Comparison of ENCODE assay signal across 9 cellular contexts in the genomic region with DNA sequence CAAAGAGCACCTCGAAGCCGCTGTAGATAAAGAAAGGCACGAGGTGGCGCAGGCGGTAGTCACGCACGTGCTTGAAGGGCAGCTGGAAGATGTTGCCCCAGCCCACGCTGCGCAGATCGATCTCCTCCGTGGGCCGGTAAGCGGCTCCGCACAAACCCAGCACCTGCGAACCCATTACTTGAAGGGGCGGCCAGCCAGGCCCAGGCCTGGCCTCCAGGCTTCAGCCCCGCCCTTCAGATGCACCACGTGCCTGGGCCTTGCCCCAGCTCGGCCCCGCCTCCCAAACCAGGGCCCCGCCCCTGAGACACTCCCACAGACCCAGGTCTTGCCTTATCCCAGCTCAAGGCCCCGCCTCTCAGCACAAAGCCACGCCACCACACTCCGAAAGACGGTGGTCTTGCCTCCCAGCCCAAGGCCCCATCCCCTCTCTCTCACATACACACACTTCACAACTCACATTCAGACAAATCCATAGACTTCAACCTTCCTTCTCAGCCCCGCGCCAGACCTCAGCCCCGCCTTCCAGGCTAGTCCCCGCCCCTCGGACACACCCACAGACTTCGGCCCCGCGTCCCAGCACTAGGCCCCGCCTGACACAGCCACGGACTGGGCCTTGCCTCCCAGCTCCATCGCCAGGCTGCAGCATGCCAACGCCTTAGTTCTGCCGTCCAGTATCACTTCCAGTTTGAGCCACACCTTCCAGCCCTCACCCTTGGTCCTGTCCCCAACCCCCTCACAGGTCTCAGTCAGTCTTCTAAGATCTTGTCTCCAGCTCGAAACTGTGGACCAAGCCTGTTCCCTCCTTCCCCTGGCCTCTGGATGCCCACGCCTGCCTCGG. TPM values are rescaled to one million over a fixed set of nuclear protein-coding genes. Genes with fewer than 3 reads are reported as not detected.
DNase-seq lines count a peak whose midpoint lies in the region; ATAC-seq and TF ChIP-seq lines count a peak whose summit lies in the region.
"Had no signal": no experiment of that assay in that cellular context is flagged by ENCODE, and none has a peak within 500 bp of the region (broad histone marks: within the 10 kb centered on the region; RNA-seq: fewer than 3 reads in every experiment).

No MANE protein-coding gene starts in this region.

- H2AFZ ChIP-seq in neural progenitor cell (replicated peaks) = peak overlapping the region; percentile 36

- no peaks in the 10 kb centered on the region for H3F3A ChIP-seq in neural progenitor cell (ENCODE audit: low read depth)

- H3K4me1 Mint-ChIP-seq in neural progenitor cell = peaks cover 19% of the 10 kb centered on the region

- no peaks in the 10 kb centered on the region for H3K4me1 ChIP-seq in neural progenitor cell

- no peaks in the 10 kb centered on the region for H3K9me3 ChIP-seq in neural progenitor cell (ENCODE audit: low read depth)
- H3K9me3 ChIP-seq: tibial nerve had no signal

- peak overlapping the region; percentile 20 for H3K4me3 ChIP-seq in neural progenitor cell

- H3K27me3 ChIP-seq in neural progenitor cell = peaks cover 2% of the 10 kb centered on the region

- peaks cover 23% of the 10 kb centered on the region for H3K27me3 Mint-ChIP-seq in neural progenitor cell (ENCODE audit: insufficient read depth, low read depth)

- H3K27ac Mint-ChIP-seq in neural progenitor cell = peak overlapping the region; percentile 27

- H3K36me3 Mint-ChIP-seq in neural progenitor cell = no peaks in the 10 kb centered on the region

- no peak for ATAC-seq in GM19467 (IDR thresholded peaks at IDR 0.05; ENCODE audit: unreplicated experiment)

- no peaks in the 10 kb centered on the region for H4K20me1 ChIP-seq in neural progenitor cell (ENCODE audit: low read depth)

- peak; percentile 4 to 35 (median 12) for DNase-seq in NCI-H1417 (lab: John Stamatoyannopoulos, UW)
- DNase-seq in NCI-H1417 treated with DMSO at 0.1 percent for 48 hours (lab: John Stamatoyannopoulos, UW) = no peak
- DNase-seq in RWPE1 (ENCODE audit: low spot score) = no peak
- peak; percentile 19 for DNase-seq in effector CD8-positive, alpha-beta T cell (lab: John Stamatoyannopoulos, UW)
- peak; percentile 86 for DNase-seq in neural progenitor cell (ENCODE audit: low spot score)
- DNase-seq in NK-92 (lab: John Stamatoyannopoulos, UW; ENCODE audit: unreplicated experiment) = no peak
- no peak for DNase-seq in globus pallidus (ENCODE audit: low spot score)

- peak overlapping the region; percentile 68 for H3K4me3 Mint-ChIP-seq in neural progenitor cell

- CTCF ChIA-PET in RWPE1 (lab: Yijun Ruan, JAX) = no interaction called here

- no peaks in the 10 kb centered on the region for H3K36me3 ChIP-seq in neural progenitor cell

- POLR2A ChIA-PET in RWPE1 (lab: Yijun Ruan, JAX; ENCODE audit: low non-redundant PET) = no interaction called here

- H3K4me2 ChIP-seq in neural progenitor cell = peak overlapping the region; percentile 11

- H3K9ac ChIP-seq in neural progenitor cell = no peak overlapping the region

- H3K27ac ChIP-seq in RWPE1 (peak overlapping the region; percentile 16), neural progenitor cell (no peak overlapping the region)

- TF ChIP-seq CTCF in RWPE1 (conservative IDR thresholded peaks at IDR 0.05; ENCODE audit: low read depth) = no peak
- no peak for TF ChIP-seq CTCF in neural progenitor cell (IDR thresholded peaks at IDR 0.05)

- H3K9me3 Mint-ChIP-seq in neural progenitor cell = no peaks in the 10 kb centered on the region

- no peaks in the 10 kb centered on the region for H3K79me2 ChIP-seq in neural progenitor cell (ENCODE audit: low read depth)

RNA-seq across cellular contexts. Expression of gene UNC93B1, which starts 7.1 kb away (rescaled TPM):
- total RNA-seq in neural progenitor cell (ENCODE audit: low replicate concordance) = 8.8 and 11.1 TPM in 2 replicates

RNA-seq across cellular contexts. Expression of gene ALDH3B1, which starts 13.3 kb away (rescaled TPM):
- total RNA-seq in neural progenitor cell (ENCODE audit: low replicate concordance) = 0.12 TPM in 1 of 2 replicates, not detected in the other

RNA-seq across cellular contexts. Expression of gene NDUFS8, which starts 33.6 kb away (rescaled TPM):
- 46.7 and 149 TPM in 2 replicates for total RNA-seq in neural progenitor cell (ENCODE audit: low replicate concordance)

RNA-seq across cellular contexts. Expression of gene TCIRG1, which starts 42.0 kb away (rescaled TPM):
- 10.7 and 19.4 TPM in 2 replicates for total RNA-seq in neural progenitor cell (ENCODE audit: low replicate concordance)

Comparison
In these comparisons a context has a peak if more than half of its experiments do, and no peak if none do; other contexts are left out.
1. DNase-seq: peak in NCI-H1417 (3 of 3), effector CD8-positive, alpha-beta T cell (single experiment) and neural progenitor cell (single experiment); none in NCI-H1417 treated with DMSO at 0.1 percent for 48 hours (single experiment), RWPE1 (single experiment), NK-92 (single experiment) and globus pallidus (single experiment).